9 cellular contexts compared by ENCODE assay signal in genomic region chr4:38406243-38406642, GRCh38.
"Had no signal": no experiment of that assay in that cellular context is flagged by ENCODE, and none has a peak within 500 bp of the region (broad histone marks: within the 10 kb centered on the region; RNA-seq: fewer than 3 reads in every experiment).

No MANE protein-coding gene starts in this region.

- H3K4me1 ChIP-seq: HAP-1 had no signal

- H3K4me3 ChIP-seq: GM23248, HAP-1 had no signal

- H3K9me3 ChIP-seq: HAP-1 had no signal

- H3K36me3 ChIP-seq: HAP-1 had no signal

- ATAC-seq: HCT116, HepG2 had no signal

- DNase-seq: GM23248, GOT3, H7, HFFc6, KBM-7 had no signal

- H3K27ac ChIP-seq: GM23248, HL-60 had no signal
